Comparison of ENCODE assay signal across 8 cellular contexts in the genomic region with DNA sequence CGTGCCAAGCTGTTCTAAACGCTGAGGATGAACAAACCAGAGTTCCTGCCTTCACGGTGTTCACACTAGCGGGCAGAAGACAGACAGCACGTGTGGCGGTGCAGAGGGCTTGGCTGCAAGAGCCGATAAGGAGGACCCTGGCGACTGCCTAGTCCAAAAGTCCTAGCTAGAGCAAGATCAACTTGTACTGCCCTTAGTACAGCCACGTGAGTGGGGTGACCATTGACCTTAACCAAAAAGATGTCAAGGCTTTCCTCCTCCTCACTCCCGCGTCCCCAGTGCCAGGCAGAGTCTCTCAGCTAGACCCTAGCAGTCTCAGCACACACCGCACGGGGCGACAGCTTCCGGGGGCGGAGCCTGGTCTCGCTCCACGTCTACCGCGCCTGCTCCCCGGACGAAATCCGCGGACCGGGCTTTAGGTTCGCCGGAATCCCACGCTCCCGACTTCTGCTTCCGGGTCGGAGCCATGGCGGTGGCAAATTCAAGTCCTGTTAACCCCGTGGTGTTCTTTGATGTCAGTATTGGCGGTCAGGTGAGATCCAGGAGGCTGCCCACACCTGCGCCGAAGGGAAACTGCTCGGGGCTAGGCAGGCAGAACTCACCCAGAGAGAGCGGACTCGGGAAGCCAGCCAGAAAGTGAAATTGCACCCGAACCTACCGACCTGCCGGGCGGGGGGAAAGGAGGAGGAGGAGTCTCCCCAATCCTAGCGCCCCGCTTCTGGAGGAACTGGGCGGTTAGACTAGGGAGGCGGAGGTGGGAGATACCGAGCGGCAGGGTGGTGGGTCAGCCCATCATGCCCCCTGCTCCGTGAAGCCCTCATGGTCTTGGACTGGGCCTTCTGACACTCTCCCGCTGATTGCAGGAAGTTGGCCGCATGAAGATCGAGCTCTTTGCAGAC. TPM values are rescaled to one million over a fixed set of nuclear protein-coding genes. Genes with fewer than 3 reads are reported as not detected.
A peak's percentile ranks its signal among the peaks of the same experiment; 100 is the strongest.
DNase-seq lines count a peak whose midpoint lies in the region; ATAC-seq and TF ChIP-seq lines count a peak whose summit lies in the region.

A gene (plus strand): TSS at position 443 of the 899 bp plus-strand sequence. CDS start 24 bp downstream, at position 467.

- no peaks in the 10 kb centered on the region for H3K9me3 Mint-ChIP-seq in effector memory CD8-positive, alpha-beta T cell

- peak within 1 kb of the TSS; percentile 98 to 99 for H3K4me3 Mint-ChIP-seq in effector memory CD8-positive, alpha-beta T cell

- H3K27ac Mint-ChIP-seq in effector memory CD8-positive, alpha-beta T cell, result peak within 1 kb of the TSS; percentile 82 to 97

- ATAC-seq in effector memory CD8-positive, alpha-beta T cell (replicated peaks), result peak; percentile 96

- peaks cover 24 to 27% of the 10 kb centered on the region in 2 donors for H3K4me1 Mint-ChIP-seq in effector memory CD8-positive, alpha-beta T cell (ENCODE audit: low read depth in 2 of 2)

- no peak for TF ChIP-seq CTCF in GM20000 (IDR thresholded peaks at IDR 0.05; ENCODE audit: extremely low read depth, missing control alignments)

- no peaks in the 10 kb centered on the region for H3K27me3 Mint-ChIP-seq in effector memory CD8-positive, alpha-beta T cell

- H3K36me3 Mint-ChIP-seq in effector memory CD8-positive, alpha-beta T cell (ENCODE audit: insufficient read depth), result peaks cover 31% of the 10 kb centered on the region

- DNase-seq in COR-L47 (lab: John Stamatoyannopoulos, UW) (peak; percentile 95), GM20000 (ENCODE audit: low spot score) (peak; percentile 88), HT1080 (ENCODE audit: low read depth) (peak; percentile 92), NOMO-1 treated with DMSO at 0.1 percent for 48 hours (lab: John Stamatoyannopoulos, UW; ENCODE audit: unreplicated experiment) (peak; percentile 93), medulla oblongata (ENCODE audit: extremely low spot score) (peak; percentile 94)
- peak; percentile 90 to 91 for DNase-seq in activated CD8-positive, alpha-beta memory T cell treated with anti-CD3 and anti-CD28 coated beads for 4 hours (ENCODE audit: low read depth in 2 of 2)
- peak; percentile 91 to 92 (median 91) for DNase-seq in effector memory CD8-positive, alpha-beta T cell
- DNase-seq in stimulated activated CD8-positive, alpha-beta memory T cell treated with anti-CD3 and anti-CD28 coated beads, Interleukin-12 subunit alpha, Interleukin-12 subunit beta, amount 100 ng/mL, for 1 hour (ENCODE audit: low read depth), result peak; percentile 89

RNA-seq across cellular contexts. Expression of the gene that starts here (rescaled TPM):
- total RNA-seq in HT1080 (2014; rRNA removed; shearing (Covaris generic)), result 107 and 124 TPM in 2 replicates
- 89.8 and 97.0 TPM in 2 replicates for polyA plus RNA-seq in HT1080 (2015; cell fraction: cytosol; rRNA removed)
- polyA plus RNA-seq in HT1080 (2015; cell fraction: nucleus; rRNA removed), result 61.7 and 62.6 TPM in 2 replicates

Comparison
In these comparisons a context has a peak if more than half of its experiments do, and no peak if none do; other contexts are left out.
1. Peak in every context shown above with its lines: DNase-seq and ATAC-seq.